ENCODE assay signal across 26 cellular contexts in the genomic region with DNA sequence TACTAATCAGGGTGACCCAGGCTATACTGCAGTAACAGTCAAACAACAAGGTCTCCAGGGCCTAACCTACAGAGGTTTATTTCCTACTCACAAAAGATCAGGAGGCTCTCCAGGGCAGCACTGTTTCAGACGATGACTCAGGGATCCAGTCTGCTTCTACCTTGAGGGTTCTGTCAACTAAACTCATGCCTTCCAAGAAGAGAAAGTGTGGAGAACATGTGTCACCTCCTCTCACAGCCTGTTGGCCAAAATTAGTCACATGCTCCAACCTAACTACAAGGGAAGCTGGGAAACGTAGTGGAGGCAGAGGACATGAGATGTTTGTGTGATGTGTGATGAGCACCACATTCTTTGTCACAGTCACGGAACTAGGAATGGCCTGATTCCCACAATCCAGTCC. TPM values are rescaled to one million over a fixed set of nuclear protein-coding genes. Genes with fewer than 3 reads are reported as not detected.
A peak's percentile ranks its signal among the peaks of the same experiment; 100 is the strongest.
DNase-seq lines count a peak whose midpoint lies in the region; ATAC-seq, FAIRE-seq and TF ChIP-seq lines count a peak whose summit lies in the region.
"Had no signal": no experiment of that assay in that cellular context is flagged by ENCODE, and none has a peak within 500 bp of the region (broad histone marks: within the 10 kb centered on the region; RNA-seq: fewer than 3 reads in every experiment).

No MANE protein-coding gene starts in this region.

- no peak overlapping the region for H3K27ac ChIP-seq in GM23248
- H3K27ac ChIP-seq in foreskin keratinocyte = no peak overlapping the region
- H3K27ac ChIP-seq in upper lobe of right lung = no peak overlapping the region
- H3K27ac ChIP-seq: dorsolateral prefrontal cortex, sigmoid colon, upper lobe of left lung had no signal

- no peak for DNase-seq in activated CD8-positive, alpha-beta T cell treated with anti-CD3 and anti-CD28 coated beads for 36 hours
- DNase-seq in activated CD8-positive, alpha-beta T cell treated with anti-CD3 and anti-CD28 coated beads, Interleukin-2, amount 10 ng/mL, durations not matched to agents 7 days and 5 days = no peak
- DNase-seq in GM23248 (peak; percentile 34), RPMI7951 (ENCODE audit: low read depth) (peak; percentile 37), foreskin keratinocyte (peak in 1 of 2 donors; percentile 57), upper lobe of right lung (no peak), GM12892 (ENCODE audit: insufficient read length) (no peak), NCI-H1694 (lab: John Stamatoyannopoulos, UW) (no peak)
- DNase-seq: ACHN; activated naive CD4-positive, alpha-beta T cell treated with anti-CD3 and anti-CD28 coated beads for 36 hours; activated T-cell treated with anti-CD3 and anti-CD28 coated beads, Interleukin-2, amount 50 U/mL, for 24 hours; anterior cingulate cortex; dorsolateral prefrontal cortex; head of caudate nucleus; kidney glomerular epithelial cell; NCI-H1092; NCI-H1930; NCI-H2227 treated with DMSO at 0.1 percent for 48 hours; NCI-H748 treated with DMSO at 0.1 percent for 48 hours; sigmoid colon; stimulated activated CD8-positive, alpha-beta memory T cell treated with anti-CD3 and anti-CD28 coated beads, Interleukin-4, amount 100 ng/mL, for 48 hours; upper lobe of left lung had no signal

- WGBS in GM23248 (ENCODE audit: low coverage in 1 of 2, low lambda C conversion rate in 2 of 2, missing lambda C conversion rate in 2 of 2), 2 experiments = 50 to 57% methylated on average over 3 of the region's 3 CpGs

- H3K9me3 Mint-ChIP-seq in activated CD8-positive, alpha-beta T cell treated with anti-CD3 and anti-CD28 coated beads for 36 hours = peaks cover 11% of the 10 kb centered on the region
- peaks cover 8% of the 10 kb centered on the region for H3K9me3 Mint-ChIP-seq in activated CD8-positive, alpha-beta T cell treated with anti-CD3 and anti-CD28 coated beads, Interleukin-2, amount 10 ng/mL, durations not matched to agents 7 days and 5 days (ENCODE audit: insufficient read depth)
- H3K9me3 Mint-ChIP-seq: central memory CD8-positive, alpha-beta T cell had no signal

- H3K79me2 ChIP-seq in GM23248 (ENCODE audit: insufficient read depth) = no peaks in the 10 kb centered on the region

- no peaks in the 10 kb centered on the region for H3K9me2 ChIP-seq in GM23248 (ENCODE audit: insufficient read depth)

- H3K4me3 Mint-ChIP-seq in activated CD8-positive, alpha-beta T cell treated with anti-CD3 and anti-CD28 coated beads for 36 hours = no peak overlapping the region
- no peak overlapping the region for H3K4me3 Mint-ChIP-seq in activated CD8-positive, alpha-beta T cell treated with anti-CD3 and anti-CD28 coated beads, Interleukin-2, amount 10 ng/mL, durations not matched to agents 7 days and 5 days
- H3K4me3 Mint-ChIP-seq: activated naive CD4-positive, alpha-beta T cell treated with anti-CD3 and anti-CD28 coated beads for 36 hours; activated T-cell treated with anti-CD3 and anti-CD28 coated beads, Interleukin-2, amount 50 U/mL, for 24 hours; central memory CD8-positive, alpha-beta T cell; memory B cell had no signal

- no peaks in the 10 kb centered on the region for H3K36me3 Mint-ChIP-seq in activated CD8-positive, alpha-beta T cell treated with anti-CD3 and anti-CD28 coated beads for 36 hours (ENCODE audit: low read depth)
- peaks cover 3% of the 10 kb centered on the region for H3K36me3 Mint-ChIP-seq in activated CD8-positive, alpha-beta T cell treated with anti-CD3 and anti-CD28 coated beads, Interleukin-2, amount 10 ng/mL, durations not matched to agents 7 days and 5 days (ENCODE audit: low read depth)

- no peak overlapping the region for H3K9ac ChIP-seq in GM23248

- in situ Hi-C loops in GM23248 (cut with MboI) = no loop called here

- H4K20me1 ChIP-seq in GM23248 (ENCODE audit: insufficient read depth) = no peaks in the 10 kb centered on the region

- H3K27me3 ChIP-seq in GM23248 (replicated peaks; ENCODE audit: insufficient read depth) = peaks cover 19% of the 10 kb centered on the region
- peaks cover 30% of the 10 kb centered on the region for H3K27me3 ChIP-seq in foreskin keratinocyte
- H3K27me3 ChIP-seq in upper lobe of right lung = peaks cover 18% of the 10 kb centered on the region
- H3K27me3 ChIP-seq: upper lobe of left lung had no signal

- no peak overlapping the region for H2AFZ ChIP-seq in GM23248

- no peaks in the 10 kb centered on the region for H3K9me3 ChIP-seq in GM23248 (ENCODE audit: low read depth)
- no peaks in the 10 kb centered on the region for H3K9me3 ChIP-seq in upper lobe of right lung
- H3K9me3 ChIP-seq: sigmoid colon, upper lobe of left lung had no signal

- H3F3A ChIP-seq in GM23248 (ENCODE audit: insufficient read depth) = no peaks in the 10 kb centered on the region

- no peak for TF ChIP-seq POLR2A in GM12892 (IDR thresholded peaks at IDR 0.05; ENCODE audit: low read depth, low read length)

- H3K4me1 ChIP-seq in GM23248 (ENCODE audit: insufficient read depth) = no peaks in the 10 kb centered on the region
- no peaks in the 10 kb centered on the region for H3K4me1 ChIP-seq in foreskin keratinocyte
- H3K4me1 ChIP-seq in upper lobe of right lung = no peaks in the 10 kb centered on the region
- H3K4me1 ChIP-seq: sigmoid colon, upper lobe of left lung had no signal

- CTCF ChIA-PET in activated CD8-positive, alpha-beta T cell treated with anti-CD3 and anti-CD28 coated beads for 36 hours (lab: Charles Lee) = no interaction called here
- CTCF ChIA-PET in activated CD8-positive, alpha-beta T cell treated with anti-CD3 and anti-CD28 coated beads, Interleukin-2, amount 10 ng/mL, durations not matched to agents 7 days and 5 days (lab: Charles Lee) = no interaction called here

- POLR2A ChIA-PET in activated CD8-positive, alpha-beta T cell treated with anti-CD3 and anti-CD28 coated beads for 36 hours (lab: Charles Lee) = no interaction called here
- POLR2A ChIA-PET in activated CD8-positive, alpha-beta T cell treated with anti-CD3 and anti-CD28 coated beads, Interleukin-2, amount 10 ng/mL, durations not matched to agents 7 days and 5 days (lab: Charles Lee) = no interaction called here

- no peak for FAIRE-seq in GM12892 (lab: Jason Lieb, UNC)
- FAIRE-seq: H54 had no signal

- peak; percentile 64 for ATAC-seq in activated CD8-positive, alpha-beta T cell treated with anti-CD3 and anti-CD28 coated beads for 36 hours
- ATAC-seq in activated CD8-positive, alpha-beta T cell treated with anti-CD3 and anti-CD28 coated beads, Interleukin-2, amount 10 ng/mL, durations not matched to agents 7 days and 5 days = no peak
- peak; percentile 68 for ATAC-seq in foreskin keratinocyte
- ATAC-seq in upper lobe of right lung = no peak

- peaks cover 31% of the 10 kb centered on the region for H3K27me3 Mint-ChIP-seq in activated CD8-positive, alpha-beta T cell treated with anti-CD3 and anti-CD28 coated beads for 36 hours
- H3K27me3 Mint-ChIP-seq in activated CD8-positive, alpha-beta T cell treated with anti-CD3 and anti-CD28 coated beads, Interleukin-2, amount 10 ng/mL, durations not matched to agents 7 days and 5 days (ENCODE audit: low read depth) = peaks cover 12% of the 10 kb centered on the region

- H3K27ac Mint-ChIP-seq in activated CD8-positive, alpha-beta T cell treated with anti-CD3 and anti-CD28 coated beads for 36 hours = no peak overlapping the region
- no peak overlapping the region for H3K27ac Mint-ChIP-seq in activated CD8-positive, alpha-beta T cell treated with anti-CD3 and anti-CD28 coated beads, Interleukin-2, amount 10 ng/mL, durations not matched to agents 7 days and 5 days
- H3K27ac Mint-ChIP-seq: activated naive CD4-positive, alpha-beta T cell treated with anti-CD3 and anti-CD28 coated beads for 36 hours; activated T-cell treated with anti-CD3 and anti-CD28 coated beads, Interleukin-2, amount 50 U/mL, for 24 hours; memory B cell had no signal

- no peak for TF ChIP-seq CTCF in activated CD8-positive, alpha-beta T cell treated with anti-CD3 and anti-CD28 coated beads for 36 hours (IDR thresholded peaks at IDR 0.05)
- TF ChIP-seq CTCF in foreskin keratinocyte (conservative IDR thresholded peaks at IDR 0.05) (no peak), upper lobe of right lung (IDR thresholded peaks at IDR 0.05) (no peak)

- intact Hi-C loops in activated CD8-positive, alpha-beta T cell treated with anti-CD3 and anti-CD28 coated beads for 36 hours (cut with micrococcal nuclease) = no loop called here
- intact Hi-C loops in upper lobe of right lung (cut with DNase I) = no loop called here

- no peak overlapping the region for H3K4me2 ChIP-seq in GM23248 (ENCODE audit: unreplicated experiment)

- H3K36me3 ChIP-seq in GM23248 (ENCODE audit: low read depth) = no peaks in the 10 kb centered on the region
- H3K36me3 ChIP-seq in upper lobe of right lung = no peaks in the 10 kb centered on the region
- H3K36me3 ChIP-seq: sigmoid colon, upper lobe of left lung had no signal

- peaks cover 3% of the 10 kb centered on the region for H3K4me1 Mint-ChIP-seq in activated CD8-positive, alpha-beta T cell treated with anti-CD3 and anti-CD28 coated beads for 36 hours (ENCODE audit: low read depth)
- no peaks in the 10 kb centered on the region for H3K4me1 Mint-ChIP-seq in activated CD8-positive, alpha-beta T cell treated with anti-CD3 and anti-CD28 coated beads, Interleukin-2, amount 10 ng/mL, durations not matched to agents 7 days and 5 days (ENCODE audit: low read depth)
- H3K4me1 Mint-ChIP-seq: central memory CD8-positive, alpha-beta T cell; memory B cell had no signal

- no peak overlapping the region for H3K4me3 ChIP-seq in GM23248
- H3K4me3 ChIP-seq in upper lobe of right lung = no peak overlapping the region
- H3K4me3 ChIP-seq: dorsolateral prefrontal cortex, sigmoid colon, upper lobe of left lung had no signal

RNA-seq across cellular contexts. Expression of a gene that starts 14.7 kb away (rescaled TPM):
- under 1 TPM; 0.25 to 0.27 TPM for total RNA-seq in activated CD8-positive, alpha-beta T cell treated with anti-CD3 and anti-CD28 coated beads for 36 hours
- total RNA-seq in activated CD8-positive, alpha-beta T cell treated with anti-CD3 and anti-CD28 coated beads, Interleukin-2, amount 10 ng/mL, durations not matched to agents 7 days and 5 days = under 1 TPM in 1 of 2 experiments, not detected in 1; 0.08 TPM
- total RNA-seq in GM23248 (2014; rRNA removed; shearing (Covaris generic)) = not detected in 2 replicates
- 0.18 and 0.20 TPM in 2 replicates for polyA plus RNA-seq in GM23248 (2016; fragmentation: Nextera tagmentation; extraction: Ambion mirVana)
- 7.9 and 10.3 TPM in 2 replicates for total RNA-seq in RPMI7951 (2014; rRNA removed; shearing (Covaris generic))
- 0.85 and 1.5 TPM in 2 replicates for total RNA-seq in foreskin keratinocyte
- 0.70 and 1.0 TPM in 2 replicates for polyA plus RNA-seq in foreskin keratinocyte
- total RNA-seq in upper lobe of right lung = not detected
- 1.5 TPM for polyA plus RNA-seq in GM12892 (2012; ENCODE audit: missing spikeins)
- total RNA-seq: subcutaneous adipose tissue had no signal

RNA-seq across cellular contexts. Expression of a gene that starts 16.5 kb away (rescaled TPM):
- not detected for total RNA-seq in activated CD8-positive, alpha-beta T cell treated with anti-CD3 and anti-CD28 coated beads for 36 hours
- under 1 TPM in 1 of 2 experiments, not detected in 1; 0.16 TPM for total RNA-seq in activated CD8-positive, alpha-beta T cell treated with anti-CD3 and anti-CD28 coated beads, Interleukin-2, amount 10 ng/mL, durations not matched to agents 7 days and 5 days
- total RNA-seq in GM23248 (2014; rRNA removed; shearing (Covaris generic)) = not detected in 2 replicates
- polyA plus RNA-seq in GM23248 (2016; fragmentation: Nextera tagmentation; extraction: Ambion mirVana) (0.09 TPM in 1 of 2 replicates, not detected in the other), foreskin keratinocyte (not detected in 2 replicates)
- 0.10 and 0.12 TPM in 2 replicates for total RNA-seq in RPMI7951 (2014; rRNA removed; shearing (Covaris generic))
- total RNA-seq in foreskin keratinocyte (not detected in 2 replicates), upper lobe of right lung (not detected)
- polyA plus RNA-seq in GM12892 (2012; ENCODE audit: missing spikeins) = 0.11 TPM
- total RNA-seq: sigmoid colon, subcutaneous adipose tissue, upper lobe of left lung had no signal

Comparison
In these comparisons a context has a peak if more than half of its experiments do, and no peak if none do; other contexts are left out.
1. ATAC-seq: peak in activated CD8-positive, alpha-beta T cell treated with anti-CD3 and anti-CD28 coated beads for 36 hours (single experiment) and foreskin keratinocyte (single experiment); none in activated CD8-positive, alpha-beta T cell treated with anti-CD3 and anti-CD28 coated beads, Interleukin-2, amount 10 ng/mL, durations not matched to agents 7 days and 5 days (single experiment) and upper lobe of right lung (single experiment).
2. DNase-seq: peak in GM23248 (single experiment) and RPMI7951 (single experiment); none in activated CD8-positive, alpha-beta T cell treated with anti-CD3 and anti-CD28 coated beads for 36 hours (single experiment), activated CD8-positive, alpha-beta T cell treated with anti-CD3 and anti-CD28 coated beads, Interleukin-2, amount 10 ng/mL, durations not matched to agents 7 days and 5 days (single experiment), upper lobe of right lung (single experiment), GM12892 (single experiment) and NCI-H1694 (single experiment).